In genomic region chr4:25863347-25863784, GRCh38 we compare ENCODE assay signal across 10 cellular contexts. TPM values are rescaled to one million over a fixed set of nuclear protein-coding genes. Genes with fewer than 3 reads are reported as not detected.
DNase-seq lines count a peak whose midpoint lies in the region; ATAC-seq, FAIRE-seq and TF ChIP-seq lines count a peak whose summit lies in the region.
"Had no signal": no experiment of that assay in that cellular context is flagged by ENCODE, and none has a peak within 500 bp of the region (broad histone marks: within the 10 kb centered on the region; RNA-seq: fewer than 3 reads in every experiment).

No MANE protein-coding gene starts in this region.

- CTCF ChIA-PET in CD8-positive, alpha-beta memory T cell (lab: Charles Lee) = no interaction called here
- CTCF ChIA-PET in mammary epithelial cell (lab: Charles Lee; ENCODE audit: low non-redundant PET) = no interaction called here

- no peak for FAIRE-seq in GM12892 (lab: Jason Lieb, UNC)
- FAIRE-seq: islet of Langerhans had no signal

- H3K4me2 ChIP-seq in MM.1S (ENCODE audit: low read depth, low read length) (peak overlapping the region; percentile 53; the same call in 1 of the 2 replicates), mammary epithelial cell (ENCODE audit: insufficient read depth, low read depth, low read length) (no peak overlapping the region)
- H3K4me2 ChIP-seq: KMS-11 had no signal

- no peak for DNase-seq in CD8-positive, alpha-beta memory T cell
- DNase-seq in MM.1S (no peak), mammary epithelial cell (no peak), tibial nerve (ENCODE audit: low spot score in 2 of 2) (no peak), GM12892 (ENCODE audit: insufficient read length) (no peak), SIG-M5 (lab: John Stamatoyannopoulos, UW) (no peak)

- H3K4me1 ChIP-seq in CD8-positive, alpha-beta memory T cell (ENCODE audit: insufficient read depth, low read length) = peaks cover 34% of the 10 kb centered on the region
- H3K4me1 ChIP-seq in MM.1S (ENCODE audit: low read length) (peaks cover 20% of the 10 kb centered on the region), mammary epithelial cell (ENCODE audit: insufficient read depth, low read length) (peaks cover 11% of the 10 kb centered on the region), liver (ENCODE audit: control insufficient read depth in 4 of 4, insufficient read depth in 4 of 4, low read length in 3 of 4) (peaks cover 0 to 18% (median 7%) of the 10 kb centered on the region in 4 donors), tibial nerve (peaks cover 0 to 22% (median 11%) of the 10 kb centered on the region in 4 donors)

- no peak overlapping the region for H3K4me3 ChIP-seq in CD8-positive, alpha-beta memory T cell (ENCODE audit: low read length)
- H3K4me3 ChIP-seq in MM.1S (ENCODE audit: low read length) (peak overlapping the region; percentile 47; the same call in 1 of the 2 replicates), mammary epithelial cell (replicated peaks in 1 of 3; ENCODE audit: insufficient read depth in 1 of 3, low read depth in 2 of 3, low read length in 3 of 3) (peak overlapping the region in 1 of 3 experiments; percentile 70), liver (ENCODE audit: low read depth in 1 of 3, low read length in 3 of 3) (peak overlapping the region; percentile 32 to 87 (median 52)), tibial nerve (peak overlapping the region; percentile 30 to 80 (median 58))

- in situ Hi-C loops in mammary epithelial cell (cut with MboI; ENCODE audit: low sequenced_read_pairs in 2 of 2) = no loop called here

- peak in 1 of 2 donors; percentile 19 for TF ChIP-seq RAD21 in liver (IDR thresholded peaks at IDR 0.05)

- intact Hi-C loops in mammary epithelial cell (cut with micrococcal nuclease) = loop anchor here (10.0 kb wide), 1 partner anchor 419 kb away; no protein-coding TSS in a partner anchor

- no peak overlapping the region for H3K27ac ChIP-seq in CD8-positive, alpha-beta memory T cell (ENCODE audit: low read depth, low read length)
- H3K27ac ChIP-seq in MM.1S (ENCODE audit: low read length) (no peak overlapping the region), mammary epithelial cell (ENCODE audit: insufficient read depth, low read depth, low read length) (no peak overlapping the region), liver (ENCODE audit: low read depth in 1 of 2, low read length in 2 of 2) (no peak overlapping the region), tibial nerve (peak overlapping the region in 3 of 4 donors; percentile 10 to 80 (median 62))
- H3K27ac ChIP-seq: KMS-11 had no signal

- no peaks in the 10 kb centered on the region for H3K9me3 Mint-ChIP-seq in CD8-positive, alpha-beta memory T cell

- peak overlapping the region; percentile 72 to 86 (median 84) for H3K4me3 Mint-ChIP-seq in CD8-positive, alpha-beta memory T cell

- peak overlapping the region in 6 of 8 donors; percentile 43 to 92 (median 76) for H3K27ac Mint-ChIP-seq in CD8-positive, alpha-beta memory T cell

- no peak overlapping the region for H3K9ac ChIP-seq in MM.1S (ENCODE audit: low read length)
- no peak overlapping the region for H3K9ac ChIP-seq in mammary epithelial cell (ENCODE audit: insufficient read depth, low read length)
- H3K9ac ChIP-seq in liver (ENCODE audit: low read depth in 1 of 2, low read length in 2 of 2) = no peak overlapping the region
- H3K9ac ChIP-seq: KMS-11 had no signal

- BruUV-seq in mammary epithelial cell (replicated peaks; lab: Mats Ljungman, UMichigan) = no TSS peak

- no peak for TF ChIP-seq POLR2A in tibial nerve (IDR thresholded peaks at IDR 0.05)
- no peak for TF ChIP-seq POLR2A in GM12892 (IDR thresholded peaks at IDR 0.05; ENCODE audit: low read depth, low read length)

- no peaks in the 10 kb centered on the region for H3K9me3 ChIP-seq in CD8-positive, alpha-beta memory T cell (ENCODE audit: low read length)
- no peaks in the 10 kb centered on the region for H3K9me3 ChIP-seq in MM.1S (replicated peaks; ENCODE audit: insufficient read depth, low read length)
- no peaks in the 10 kb centered on the region for H3K9me3 ChIP-seq in mammary epithelial cell (replicated peaks; ENCODE audit: insufficient read depth, low read length)
- H3K9me3 ChIP-seq in liver (ENCODE audit: control insufficient read depth in 4 of 4, low read length in 3 of 4) = no peaks in the 10 kb centered on the region
- H3K9me3 ChIP-seq in tibial nerve = no peaks in the 10 kb centered on the region

- no peaks in the 10 kb centered on the region for H3K36me3 ChIP-seq in CD8-positive, alpha-beta memory T cell (ENCODE audit: insufficient read depth, low read length)
- no peaks in the 10 kb centered on the region for H3K36me3 ChIP-seq in MM.1S (replicated peaks; ENCODE audit: insufficient read depth, low read length)
- no peaks in the 10 kb centered on the region for H3K36me3 ChIP-seq in mammary epithelial cell (ENCODE audit: insufficient read depth, low read length)
- H3K36me3 ChIP-seq in liver (ENCODE audit: control insufficient read depth in 4 of 4, insufficient read depth in 3 of 4, low read depth in 1 of 4, low read length in 3 of 4) = no peaks in the 10 kb centered on the region
- no peaks in the 10 kb centered on the region for H3K36me3 ChIP-seq in tibial nerve

- dilution Hi-C loops in mammary epithelial cell (cut with HindIII; ENCODE audit: low sequenced_read_pairs) = loop anchor here (5.0 kb wide), 1 partner anchor 39 kb away; no protein-coding TSS in a partner anchor

- H3K27me3 ChIP-seq in CD8-positive, alpha-beta memory T cell (ENCODE audit: insufficient read depth, low read length, poor library complexity, severe bottlenecking) = no peaks in the 10 kb centered on the region
- H3K27me3 ChIP-seq in MM.1S (replicated peaks; ENCODE audit: insufficient read depth, low read length) (no peaks in the 10 kb centered on the region), mammary epithelial cell (ENCODE audit: insufficient read depth, low read length) (no peaks in the 10 kb centered on the region), liver (ENCODE audit: control insufficient read depth in 4 of 4, insufficient read depth in 4 of 4, low read length in 3 of 4) (no peaks in the 10 kb centered on the region), tibial nerve (peaks cover 0 to 4% of the 10 kb centered on the region in 2 donors)

- H3F3A ChIP-seq in MM.1S (ENCODE audit: insufficient read depth, low read length) = peaks cover 14% of the 10 kb centered on the region

- H3K4me1 Mint-ChIP-seq in CD8-positive, alpha-beta memory T cell = peaks cover 36 to 39% (median 38%) of the 10 kb centered on the region in 3 donors

- H3K9me2 ChIP-seq in MM.1S (replicated peaks; ENCODE audit: insufficient read depth, low read length) = no peaks in the 10 kb centered on the region

- no peaks in the 10 kb centered on the region for H3K27me3 Mint-ChIP-seq in CD8-positive, alpha-beta memory T cell

- no peak overlapping the region for H2AFZ ChIP-seq in MM.1S (ENCODE audit: low read length)
- H2AFZ ChIP-seq in mammary epithelial cell (ENCODE audit: low read depth, low read length) = peak overlapping the region; percentile 6

- H3K79me2 ChIP-seq in MM.1S (ENCODE audit: low read length) (peaks cover 39% of the 10 kb centered on the region), mammary epithelial cell (ENCODE audit: insufficient read depth, low read length) (no peaks in the 10 kb centered on the region)

- WGBS in mammary epithelial cell (ENCODE audit: low coverage, missing lambda C conversion rate) = 41% methylated on average over 14 of the region's 26 CpGs
- 14% methylated on average over 26 of the region's 26 CpGs for WGBS in liver
- WGBS in tibial nerve, 2 donors = 14 to 29% methylated on average over 26 of the region's 26 CpGs

- peaks cover 0 to 6% (median 0%) of the 10 kb centered on the region in 3 donors for H3K36me3 Mint-ChIP-seq in CD8-positive, alpha-beta memory T cell

- no peak for TF ChIP-seq EP300 in tibial nerve (IDR thresholded peaks at IDR 0.05)

- ATAC-seq in HG03135 (IDR thresholded peaks at IDR 0.05; ENCODE audit: unreplicated experiment) = no peak

- TF ChIP-seq CTCF in MM.1S (IDR thresholded peaks at IDR 0.05; ENCODE audit: low read length) (peak; percentile 30), mammary epithelial cell (conservative IDR thresholded peaks at IDR 0.05 in 1 of 2, IDR thresholded peaks at IDR 0.05 in 1 of 2; ENCODE audit: extremely low read depth in 1 of 2, insufficient read depth in 1 of 2, low read depth in 1 of 2, low read length in 2 of 2) (no peak), liver (IDR thresholded peaks at IDR 0.05; ENCODE audit: low read depth, low read length, missing input control) (peak; percentile 20), tibial nerve (IDR thresholded peaks at IDR 0.05) (peak in 1 of 5 experiments; percentile 9)

- no peaks in the 10 kb centered on the region for H4K20me1 ChIP-seq in MM.1S (ENCODE audit: insufficient read depth, low read length)
- H4K20me1 ChIP-seq in mammary epithelial cell (ENCODE audit: insufficient read depth, low read length) = no peaks in the 10 kb centered on the region

- POLR2A ChIA-PET in CD8-positive, alpha-beta memory T cell (lab: Charles Lee) = no interaction called here

TF ChIP-seq in liver, 16 proteins besides CTCF, POLR2A, EP300 and RAD21:
- TF ChIP-seq HNF4A (conservative IDR thresholded peaks at IDR 0.05) (peak in 1 of 2 donors; percentile 11), FOXA1 (IDR thresholded peaks at IDR 0.05) (no peak)

RNA-seq across cellular contexts. Expression of gene SEL1L3, which starts 0.6 kb away (rescaled TPM):
- total RNA-seq in CD8-positive, alpha-beta memory T cell = 10 to 100 TPM; 36.4 to 46.2 TPM
- polyA plus RNA-seq in CD8-positive, alpha-beta memory T cell = 63.7 TPM
- total RNA-seq in mammary epithelial cell = 100 to 1,000 TPM in 1 of 2 donors, 10 to 100 TPM in 1; 25.0 to 101 TPM
- 12.4 TPM for polyA plus RNA-seq in mammary epithelial cell
- 28.7 TPM for polyA minus RNA-seq in mammary epithelial cell
- total RNA-seq in liver = 10 to 100 TPM in 1 of 2 donors, 1 to 10 TPM in 1; 4.7 to 13.1 TPM
- polyA plus RNA-seq in liver = 1 to 10 TPM; 3.3 to 6.6 TPM
- 10 to 100 TPM in 2 of 4 donors, 1 to 10 TPM in 2; 8.7 to 19.0 (median 11.1) TPM for total RNA-seq in tibial nerve
- 50.1 TPM for polyA plus RNA-seq in GM12892 (2012; ENCODE audit: missing spikeins)

RNA-seq across cellular contexts. Expression of gene SMIM20, which starts 50.7 kb away (rescaled TPM):
- total RNA-seq in CD8-positive, alpha-beta memory T cell = 10 to 100 TPM; 25.1 to 28.5 TPM
- polyA plus RNA-seq in CD8-positive, alpha-beta memory T cell = 47.3 TPM
- total RNA-seq in mammary epithelial cell (10 to 100 TPM; 17.3 to 19.7 TPM), liver (10 to 100 TPM; 11.1 to 19.2 TPM), tibial nerve (10 to 100 TPM; 14.7 to 31.0 (median 20.9) TPM)
- polyA plus RNA-seq in mammary epithelial cell (12.8 TPM), liver (10 to 100 TPM; 21.6 to 25.0 TPM)
- polyA minus RNA-seq in mammary epithelial cell = not detected
- polyA plus RNA-seq in GM12892 (2012; ENCODE audit: missing spikeins) = 39.1 TPM

Comparison
In these comparisons a context has a peak if more than half of its experiments do, and no peak if none do; other contexts are left out.
1. H3K27ac ChIP-seq: peak in tibial nerve (3 of 4); none in CD8-positive, alpha-beta memory T cell (single experiment), MM.1S (single experiment), mammary epithelial cell (single experiment) and liver (0 of 2).
2. CTCF ChIP-seq: peak in MM.1S (single experiment) and liver (single experiment); none in mammary epithelial cell (0 of 2).